ENCODE assay signal across 8 cellular contexts in genomic region chr21:14120091-14120734, GRCh38.
A peak's percentile ranks its signal among the peaks of the same experiment; 100 is the strongest.
DNase-seq lines count a peak whose midpoint lies in the region; ATAC-seq, FAIRE-seq and TF ChIP-seq lines count a peak whose summit lies in the region.

No MANE protein-coding gene starts in this region.

- no peaks in the 10 kb centered on the region for H3K4me1 ChIP-seq in A673 (ENCODE audit: insufficient read depth, low read length, poor library complexity, severe bottlenecking)
- H3K4me1 ChIP-seq in kidney (ENCODE audit: control insufficient read depth in 1 of 2, insufficient read depth in 1 of 2, low read depth in 1 of 2, low read length in 2 of 2), result no peaks in the 10 kb centered on the region
- H3K4me1 ChIP-seq in stomach, result no peaks in the 10 kb centered on the region
- no peaks in the 10 kb centered on the region for H3K4me1 ChIP-seq in vagina

- intact Hi-C loops in A673 (cut with micrococcal nuclease; ENCODE audit: unreplicated experiment), result no loop called here
- intact Hi-C loops in kidney (cut with DNase I), result no loop called here
- intact Hi-C loops in stomach (cut with DNase I; ENCODE audit: low total_unique reads), result no loop called here
- intact Hi-C loops in vagina (cut with DNase I), result no loop called here

- POLR2A ChIA-PET in A673 (lab: Charles Lee; ENCODE audit: low non-redundant PET), result no interaction called here

- ATAC-seq in HG02588 (IDR thresholded peaks at IDR 0.05; ENCODE audit: unreplicated experiment), result peak; percentile 54

- H3K27me3 ChIP-seq in A673 (replicated peaks; ENCODE audit: insufficient read depth, low read depth, low read length, poor library complexity) (no peaks in the 10 kb centered on the region), GM06990 (replicated peaks; ENCODE audit: control insufficient read depth, insufficient read depth, low read length) (no peaks in the 10 kb centered on the region), stomach (no peaks in the 10 kb centered on the region), vagina (no peaks in the 10 kb centered on the region)

- no peaks in the 10 kb centered on the region for H3K9me3 ChIP-seq in A673 (ENCODE audit: low read depth, low read length, poor library complexity, severe bottlenecking)
- no peaks in the 10 kb centered on the region for H3K9me3 ChIP-seq in kidney (ENCODE audit: control insufficient read depth in 1 of 2, low read length in 2 of 2)
- peaks cover 0 to 8% (median 0%) of the 10 kb centered on the region in 4 donors for H3K9me3 ChIP-seq in stomach
- H3K9me3 ChIP-seq in vagina, result no peaks in the 10 kb centered on the region

- TF ChIP-seq CTCF in A673 (conservative IDR thresholded peaks at IDR 0.05; ENCODE audit: low read depth, low read length) (peak; percentile 79), GM06990 (IDR thresholded peaks at IDR 0.05; ENCODE audit: insufficient read depth, low read length, poor library complexity, severe bottlenecking) (peak; percentile 94), kidney (IDR thresholded peaks at IDR 0.05; ENCODE audit: borderline replicate concordance, extremely low read depth, insufficient read depth) (peak; percentile 17), stomach (IDR thresholded peaks at IDR 0.05) (peak in 4 of 7 experiments; percentile 13 to 40 (median 39)), vagina (IDR thresholded peaks at IDR 0.05) (no peak)

- no peak for TF ChIP-seq EP300 in stomach (IDR thresholded peaks at IDR 0.05)

- H3K36me3 ChIP-seq in A673 (ENCODE audit: insufficient read depth, low read length, poor library complexity, severe bottlenecking) (peaks cover 12% of the 10 kb centered on the region), GM06990 (ENCODE audit: control insufficient read depth, insufficient read depth, low read length) (no peaks in the 10 kb centered on the region), kidney (ENCODE audit: control insufficient read depth in 1 of 2, insufficient read depth in 2 of 2, low read length in 2 of 2) (no peaks in the 10 kb centered on the region), stomach (no peaks in the 10 kb centered on the region), vagina (no peaks in the 10 kb centered on the region)

- CTCF ChIA-PET in A673 (lab: Charles Lee), result no interaction called here

- TF ChIP-seq POLR2A in stomach (IDR thresholded peaks at IDR 0.05), result no peak
- no peak for TF ChIP-seq POLR2A in vagina (IDR thresholded peaks at IDR 0.05)

- no peak overlapping the region for H3K27ac ChIP-seq in A673 (ENCODE audit: low read depth, low read length, poor library complexity, severe bottlenecking)
- no peak overlapping the region for H3K27ac ChIP-seq in kidney (ENCODE audit: low read depth in 2 of 2, low read length in 2 of 2)
- no peak overlapping the region for H3K27ac ChIP-seq in stomach
- H3K27ac ChIP-seq in vagina, result no peak overlapping the region

- H3K9ac ChIP-seq in kidney (ENCODE audit: low read length in 2 of 2), result no peak overlapping the region

- no peak for FAIRE-seq in kidney (lab: Jason Lieb, UNC)

- BruUV-seq in A673 (replicated peaks; lab: Mats Ljungman, UMichigan), result no TSS peak

- WGBS in stomach, 5 donors, result 25 to 48% (median 38%) methylated on average over 4 of the region's 4 CpGs

- H3K4me3 ChIP-seq in A673 (ENCODE audit: low read depth, low read length, poor library complexity, severe bottlenecking) (no peak overlapping the region), GM06990 (replicated peaks; ENCODE audit: low read depth, low read length) (no peak overlapping the region), kidney (ENCODE audit: low read length in 2 of 2) (no peak overlapping the region), stomach (no peak overlapping the region), vagina (no peak overlapping the region)

- DNase-seq in A673 (ENCODE audit: low spot score) (peak; percentile 59), GM06990 (ENCODE audit: extremely low read depth, insufficient read length) (no peak), NCI-H1694 (lab: John Stamatoyannopoulos, UW) (peak; percentile 64), kidney (no peak), stomach (peak; percentile 53), vagina (ENCODE audit: extremely low spot score in 2 of 2) (no peak)
- peak; percentile 69 to 72 for DNase-seq in activated T-cell treated with anti-CD3 and anti-CD28 coated beads, Interleukin-2, amount 50 U/mL, for 48 hours

Comparison
In these comparisons a context has a peak if more than half of its experiments do, and no peak if none do; other contexts are left out.
1. DNase-seq: peak in A673 (single experiment), NCI-H1694 (single experiment), activated T-cell treated with anti-CD3 and anti-CD28 coated beads, Interleukin-2, amount 50 U/mL, for 48 hours (2 of 2) and stomach (single experiment); none in GM06990 (single experiment), kidney (single experiment) and vagina (0 of 2).
2. CTCF ChIP-seq: peak in A673 (single experiment), GM06990 (single experiment), kidney (single experiment) and stomach (4 of 7); none in vagina (0 of 3).